In genomic region chr3:171875923-171876412, GRCh38 we compare ENCODE assay signal across 9 cellular contexts.
DNase-seq lines count a peak whose midpoint lies in the region; TF ChIP-seq lines count a peak whose summit lies in the region.
"Had no signal": no experiment of that assay in that cellular context is flagged by ENCODE, and none has a peak within 500 bp of the region (broad histone marks: within the 10 kb centered on the region; RNA-seq: fewer than 3 reads in every experiment).

No MANE protein-coding gene starts in this region.

- CTCF ChIA-PET in activated naive CD4-positive, alpha-beta T cell treated with anti-CD3 and anti-CD28 coated beads, Interleukin-2, amount 10 ng/mL, durations not matched to agents 7 days and 5 days (lab: Charles Lee) = no interaction called here

- peak; percentile 62 for DNase-seq in HS-27A (ENCODE audit: low read depth)
- DNase-seq in iris pigment epithelial cell (ENCODE audit: low read depth) = peak; percentile 83
- DNase-seq in stromal cell of bone marrow (ENCODE audit: low read depth) = peak; percentile 37
- no peak for DNase-seq in activated naive CD4-positive, alpha-beta T cell treated with anti-CD3 and anti-CD28 coated beads, Interleukin-2, amount 10 ng/mL, durations not matched to agents 7 days and 5 days
- DNase-seq in nephron progenitor cell = no peak
- no peak for DNase-seq in NK-92 (lab: John Stamatoyannopoulos, UW; ENCODE audit: unreplicated experiment)

- no peak for TF ChIP-seq CTCF in VCaP (conservative IDR thresholded peaks at IDR 0.05)
- no peak for TF ChIP-seq CTCF in nephron progenitor cell (IDR thresholded peaks at IDR 0.05)

- H3K27ac Mint-ChIP-seq in activated naive CD4-positive, alpha-beta T cell treated with anti-CD3 and anti-CD28 coated beads, Interleukin-2, amount 10 ng/mL, durations not matched to agents 7 days and 5 days = no peak overlapping the region
- H3K27ac Mint-ChIP-seq in nephron progenitor cell = no peak overlapping the region
- H3K27ac Mint-ChIP-seq: activated naive CD8-positive, alpha-beta T cell; WTC11 had no signal

- no peak overlapping the region for H3K4me3 Mint-ChIP-seq in activated naive CD4-positive, alpha-beta T cell treated with anti-CD3 and anti-CD28 coated beads, Interleukin-2, amount 10 ng/mL, durations not matched to agents 7 days and 5 days
- no peak overlapping the region for H3K4me3 Mint-ChIP-seq in nephron progenitor cell
- H3K4me3 Mint-ChIP-seq: activated naive CD8-positive, alpha-beta T cell; WTC11 had no signal

- H3K4me1 Mint-ChIP-seq in activated naive CD4-positive, alpha-beta T cell treated with anti-CD3 and anti-CD28 coated beads, Interleukin-2, amount 10 ng/mL, durations not matched to agents 7 days and 5 days = no peaks in the 10 kb centered on the region
- H3K4me1 Mint-ChIP-seq in nephron progenitor cell = peaks cover 87% of the 10 kb centered on the region

- peaks cover 14% of the 10 kb centered on the region for H3K27me3 Mint-ChIP-seq in activated naive CD4-positive, alpha-beta T cell treated with anti-CD3 and anti-CD28 coated beads, Interleukin-2, amount 10 ng/mL, durations not matched to agents 7 days and 5 days
- H3K27me3 Mint-ChIP-seq in nephron progenitor cell (ENCODE audit: low read depth, poor library complexity) = no peaks in the 10 kb centered on the region

- no peaks in the 10 kb centered on the region for H3K9me3 Mint-ChIP-seq in activated naive CD4-positive, alpha-beta T cell treated with anti-CD3 and anti-CD28 coated beads, Interleukin-2, amount 10 ng/mL, durations not matched to agents 7 days and 5 days
- H3K9me3 Mint-ChIP-seq in nephron progenitor cell = no peaks in the 10 kb centered on the region
- H3K9me3 Mint-ChIP-seq: WTC11 had no signal

- peak overlapping the region; percentile 14; the same call in 1 of the 2 replicates for H3K27ac ChIP-seq in VCaP

- H3K36me3 Mint-ChIP-seq in activated naive CD4-positive, alpha-beta T cell treated with anti-CD3 and anti-CD28 coated beads, Interleukin-2, amount 10 ng/mL, durations not matched to agents 7 days and 5 days = no peaks in the 10 kb centered on the region
- no peaks in the 10 kb centered on the region for H3K36me3 Mint-ChIP-seq in nephron progenitor cell (ENCODE audit: low read depth)
- H3K36me3 Mint-ChIP-seq: activated naive CD8-positive, alpha-beta T cell; WTC11 had no signal

Comparison
In these comparisons a context has a peak if more than half of its experiments do, and no peak if none do; other contexts are left out.
1. DNase-seq: peak in HS-27A (single experiment), iris pigment epithelial cell (single experiment) and stromal cell of bone marrow (single experiment); none in activated naive CD4-positive, alpha-beta T cell treated with anti-CD3 and anti-CD28 coated beads, Interleukin-2, amount 10 ng/mL, durations not matched to agents 7 days and 5 days (single experiment), nephron progenitor cell (single experiment) and NK-92 (single experiment).